In the genomic region with DNA sequence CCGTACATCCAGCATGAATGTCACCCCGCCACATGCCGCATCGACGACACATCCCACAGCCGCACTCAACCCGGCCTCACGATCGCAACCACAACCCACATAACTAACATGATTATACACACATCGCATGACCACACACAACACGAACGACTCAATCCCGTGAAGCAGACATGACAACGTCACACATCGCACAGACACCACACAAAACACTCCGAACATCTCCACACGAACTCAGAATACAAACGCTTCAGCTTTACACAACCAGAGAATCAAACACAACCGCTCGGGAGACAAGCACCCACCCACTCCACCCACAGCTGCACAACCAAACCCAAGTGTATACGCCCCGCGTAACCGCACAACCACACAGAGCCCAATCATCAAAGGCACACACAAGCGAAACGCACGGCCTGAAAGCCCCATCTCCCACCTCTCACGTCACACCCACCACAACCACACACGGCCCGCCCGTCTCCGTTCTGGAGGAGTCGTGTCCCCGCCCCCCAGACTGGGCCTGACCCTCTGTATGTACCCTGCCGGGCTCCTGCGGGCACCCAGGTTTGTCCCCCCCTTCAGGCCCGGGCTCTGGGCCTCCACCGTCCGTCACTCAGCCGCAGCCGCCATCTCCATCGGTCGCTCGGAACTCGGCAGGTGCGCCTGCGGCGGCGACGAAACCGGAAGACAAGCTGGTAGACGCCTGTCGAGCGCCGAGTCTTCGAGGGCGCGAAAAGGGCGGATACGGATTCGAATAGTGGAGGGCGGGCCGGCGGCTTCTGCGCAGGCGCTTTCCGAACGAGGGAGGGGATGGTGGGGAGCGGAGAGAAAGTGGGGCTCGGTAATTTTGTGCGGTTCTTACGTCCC, we compare ENCODE assay signal across 1 cellular context.
TF ChIP-seq lines count a peak whose summit lies in the region.

A gene (minus strand): TSS at position 646 of the 861 bp plus-strand sequence. CDS start 3,028 bp downstream, outside the sequence.

TF ChIP-seq in IMR-90, 13 proteins besides CTCF, POLR2A, EP300 and RAD21:
- TF ChIP-seq, protein P1, sequence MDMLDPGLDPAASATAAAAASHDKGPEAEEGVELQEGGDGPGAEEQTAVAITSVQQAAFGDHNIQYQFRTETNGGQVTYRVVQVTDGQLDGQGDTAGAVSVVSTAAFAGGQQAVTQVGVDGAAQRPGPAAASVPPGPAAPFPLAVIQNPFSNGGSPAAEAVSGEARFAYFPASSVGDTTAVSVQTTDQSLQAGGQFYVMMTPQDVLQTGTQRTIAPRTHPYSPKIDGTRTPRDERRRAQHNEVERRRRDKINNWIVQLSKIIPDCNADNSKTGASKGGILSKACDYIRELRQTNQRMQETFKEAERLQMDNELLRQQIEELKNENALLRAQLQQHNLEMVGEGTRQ (IDR thresholded peaks at IDR 0.05; ENCODE audit: low read depth, low read length), result peak; percentile 34; the same call in 1 of the 2 replicates
- TF ChIP-seq, protein P2, sequence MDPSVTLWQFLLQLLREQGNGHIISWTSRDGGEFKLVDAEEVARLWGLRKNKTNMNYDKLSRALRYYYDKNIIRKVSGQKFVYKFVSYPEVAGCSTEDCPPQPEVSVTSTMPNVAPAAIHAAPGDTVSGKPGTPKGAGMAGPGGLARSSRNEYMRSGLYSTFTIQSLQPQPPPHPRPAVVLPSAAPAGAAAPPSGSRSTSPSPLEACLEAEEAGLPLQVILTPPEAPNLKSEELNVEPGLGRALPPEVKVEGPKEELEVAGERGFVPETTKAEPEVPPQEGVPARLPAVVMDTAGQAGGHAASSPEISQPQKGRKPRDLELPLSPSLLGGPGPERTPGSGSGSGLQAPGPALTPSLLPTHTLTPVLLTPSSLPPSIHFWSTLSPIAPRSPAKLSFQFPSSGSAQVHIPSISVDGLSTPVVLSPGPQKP (IDR thresholded peaks at IDR 0.05; ENCODE audit: borderline replicate concordance, low read depth, low read length), result peak; percentile 74; the same call in 1 of the 2 replicates
- peak; percentile 74; the same call in 1 of the 2 replicates for TF ChIP-seq MAZ (IDR thresholded peaks at IDR 0.05; ENCODE audit: borderline replicate concordance, low read depth, low read length)
- TF ChIP-seq BHLHE40 (IDR thresholded peaks at IDR 0.05; ENCODE audit: low read depth, low read length), result peak; percentile 39
- no peak for TF ChIP-seq FOS (IDR thresholded peaks at IDR 0.05; ENCODE audit: low read depth, low read length)
